14 cellular contexts compared by ENCODE assay signal in genomic region chr6:131685266-131685780, GRCh38. TPM values are rescaled to one million over a fixed set of nuclear protein-coding genes. Genes with fewer than 3 reads are reported as not detected.
DNase-seq lines count a peak whose midpoint lies in the region; ATAC-seq lines count a peak whose summit lies in the region.
"Had no signal": no experiment of that assay in that cellular context is flagged by ENCODE, and none has a peak within 500 bp of the region (broad histone marks: within the 10 kb centered on the region; RNA-seq: fewer than 3 reads in every experiment).

No MANE protein-coding gene starts in this region.

- ATAC-seq in GM18858 (IDR thresholded peaks at IDR 0.05; ENCODE audit: unreplicated experiment) (peak; percentile 72), GM21381 (IDR thresholded peaks at IDR 0.05; ENCODE audit: unreplicated experiment) (peak; percentile 69), HG03066 (IDR thresholded peaks at IDR 0.05; ENCODE audit: low read depth, unreplicated experiment) (peak; percentile 51)
- ATAC-seq in activated naive CD8-positive, alpha-beta T cell treated with anti-CD3 and anti-CD28 coated beads, Interleukin-2, amount 50 U/mL, for 24 hours, result peak; percentile 85

- no peak overlapping the region for H3K4me2 ChIP-seq in neuronal stem cell (ENCODE audit: insufficient read depth, low read length, poor library complexity, severe bottlenecking)
- H3K4me2 ChIP-seq: KMS-11 had no signal

- no peak overlapping the region for H2BK12ac ChIP-seq in neuronal stem cell (ENCODE audit: low read length)

- peak; percentile 11 for DNase-seq in activated naive CD8-positive, alpha-beta T cell treated with anti-CD3 and anti-CD28 coated beads, Interleukin-2, amount 50 U/mL, for 24 hours
- DNase-seq in neuronal stem cell (ENCODE audit: low spot score) (no peak), UCSD-AML1 (lab: John Stamatoyannopoulos, UW; ENCODE audit: unreplicated experiment) (no peak), SW480 (ENCODE audit: low spot score) (no peak), T-helper 1 cell (no peak)
- DNase-seq: foreskin melanocyte, GOT3, NCI-H510A had no signal

- no peak overlapping the region for H2BK120ac ChIP-seq in neuronal stem cell (ENCODE audit: low read depth, low read length)

- no peak overlapping the region for H3K4me3 Mint-ChIP-seq in activated naive CD8-positive, alpha-beta T cell treated with anti-CD3 and anti-CD28 coated beads, Interleukin-2, amount 50 U/mL, for 24 hours

- H3K4me1 ChIP-seq in neuronal stem cell (ENCODE audit: control insufficient read depth in 2 of 2, insufficient read depth in 1 of 2, low read depth in 1 of 2, low read length in 2 of 2), result no peaks in the 10 kb centered on the region

- H3K79me1 ChIP-seq in neuronal stem cell (ENCODE audit: low read depth, low read length), result no peaks in the 10 kb centered on the region

- no peak overlapping the region for H2AFZ ChIP-seq in neuronal stem cell (ENCODE audit: low read length)

- no peak overlapping the region for H3K27ac ChIP-seq in neuronal stem cell (replicated peaks; ENCODE audit: low read length)
- H3K27ac ChIP-seq: KMS-11, SK-N-MC had no signal

- no peak overlapping the region for H3K9ac ChIP-seq in neuronal stem cell (ENCODE audit: low read depth, low read length, poor library complexity)
- H3K9ac ChIP-seq: KMS-11 had no signal

- H4K91ac ChIP-seq in neuronal stem cell (ENCODE audit: low read depth, low read length, poor library complexity), result no peak overlapping the region

- H3K27ac Mint-ChIP-seq in activated naive CD8-positive, alpha-beta T cell treated with anti-CD3 and anti-CD28 coated beads, Interleukin-2, amount 50 U/mL, for 24 hours, result peak overlapping the region; percentile 16

- H4K8ac ChIP-seq in neuronal stem cell (ENCODE audit: low read depth, low read length), result no peak overlapping the region

- no CpG with 5 or more reads among the region's 4 CpGs for WGBS in neuronal stem cell (ENCODE audit: extremely low coverage in 2 of 2, insufficient read length in 2 of 2, insufficient replicate concordance in 1 of 2), 2 donors

- H3K36me3 Mint-ChIP-seq in activated naive CD8-positive, alpha-beta T cell treated with anti-CD3 and anti-CD28 coated beads, Interleukin-2, amount 50 U/mL, for 24 hours (ENCODE audit: low read depth), result no peaks in the 10 kb centered on the region

- no peaks in the 10 kb centered on the region for H3K36me3 ChIP-seq in neuronal stem cell (replicated peaks in 1 of 2; ENCODE audit: control insufficient read depth in 2 of 2, insufficient read depth in 2 of 2, low read length in 2 of 2)

- peaks cover 41% of the 10 kb centered on the region for H3K4me1 Mint-ChIP-seq in activated naive CD8-positive, alpha-beta T cell treated with anti-CD3 and anti-CD28 coated beads, Interleukin-2, amount 50 U/mL, for 24 hours

- no peak overlapping the region for H3K23ac ChIP-seq in neuronal stem cell (ENCODE audit: low read depth, low read length, poor library complexity)

- peaks cover under 1% of the 10 kb centered on the region for H3K27me3 Mint-ChIP-seq in activated naive CD8-positive, alpha-beta T cell treated with anti-CD3 and anti-CD28 coated beads, Interleukin-2, amount 50 U/mL, for 24 hours

- no peak overlapping the region for H3K4me3 ChIP-seq in neuronal stem cell (ENCODE audit: low read length in 2 of 2)
- H3K4me3 ChIP-seq: SK-N-MC had no signal

- no peaks in the 10 kb centered on the region for H3K9me3 Mint-ChIP-seq in activated naive CD8-positive, alpha-beta T cell treated with anti-CD3 and anti-CD28 coated beads, Interleukin-2, amount 50 U/mL, for 24 hours

- no peaks in the 10 kb centered on the region for H3K27me3 ChIP-seq in neuronal stem cell (ENCODE audit: control insufficient read depth in 3 of 3, insufficient read depth in 3 of 3, low read depth in 1 of 3, low read length in 3 of 3)

- H3K18ac ChIP-seq in neuronal stem cell (ENCODE audit: low read length), result no peak overlapping the region

- H2BK5ac ChIP-seq in neuronal stem cell (ENCODE audit: low read length), result no peak overlapping the region

- no peak overlapping the region for H2AK5ac ChIP-seq in neuronal stem cell (ENCODE audit: low read depth, low read length)

- H2BK15ac ChIP-seq in neuronal stem cell (ENCODE audit: low read length), result no peak overlapping the region

- H3K14ac ChIP-seq in neuronal stem cell (ENCODE audit: low read length), result no peak overlapping the region

- no peaks in the 10 kb centered on the region for H3K9me3 ChIP-seq in neuronal stem cell (replicated peaks in 1 of 2; ENCODE audit: control insufficient read depth in 2 of 2, insufficient read depth in 1 of 2, low read depth in 1 of 2, low read length in 2 of 2)

- H3K4ac ChIP-seq in neuronal stem cell (ENCODE audit: low read length), result no peak overlapping the region

RNA-seq across cellular contexts. Expression of gene OR2A4, which starts 15.9 kb away (rescaled TPM):
- not detected for polyA plus RNA-seq in neuronal stem cell (2013, experiment 1 of 2)
- polyA plus RNA-seq in neuronal stem cell (2013, experiment 2 of 2), result not detected

RNA-seq across cellular contexts. Expression of gene CTAGE9, which starts 25.5 kb away (rescaled TPM):
- not detected for polyA plus RNA-seq in neuronal stem cell (2013, experiment 1 of 2)
- polyA plus RNA-seq in neuronal stem cell (2013, experiment 2 of 2), result not detected
- polyA plus RNA-seq: liver had no signal

RNA-seq across cellular contexts. Expression of gene ENPP3, which starts 48.2 kb away (rescaled TPM):
- 0.07 TPM for polyA plus RNA-seq in neuronal stem cell (2013, experiment 1 of 2)
- polyA plus RNA-seq in neuronal stem cell (2013, experiment 2 of 2), result 0.18 TPM

RNA-seq across cellular contexts. Expression of gene MED23, which starts 57.3 kb away (rescaled TPM):
- polyA plus RNA-seq in neuronal stem cell (2013, experiment 1 of 2), result 13.2 TPM
- polyA plus RNA-seq in neuronal stem cell (2013, experiment 2 of 2), result 13.4 TPM
